ENCODE assay signal across 22 cellular contexts in the genomic region with DNA sequence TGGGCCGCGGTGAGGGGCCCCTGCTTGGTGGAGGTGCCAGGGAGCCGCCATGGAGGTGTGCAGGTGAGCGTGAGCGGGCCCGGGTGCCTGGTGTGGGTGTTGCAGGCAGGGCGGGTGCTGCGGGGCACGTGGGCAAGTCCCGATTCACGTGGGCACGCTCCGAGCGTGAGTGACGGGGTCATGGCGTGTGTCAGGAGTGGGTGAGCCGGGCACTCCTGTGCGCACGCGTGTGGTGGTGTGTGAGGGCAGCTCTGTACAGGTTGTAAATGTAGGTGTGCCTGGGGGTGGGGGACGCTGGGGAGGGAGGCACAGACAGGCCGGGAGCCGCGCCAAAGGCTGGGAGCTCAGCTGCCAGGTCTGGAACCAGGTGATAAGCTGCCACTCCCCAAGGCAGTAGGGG. TPM values are rescaled to one million over a fixed set of nuclear protein-coding genes. Genes with fewer than 3 reads are reported as not detected.
DNase-seq lines count a peak whose midpoint lies in the region; ATAC-seq and TF ChIP-seq lines count a peak whose summit lies in the region.
"Had no signal": no experiment of that assay in that cellular context is flagged by ENCODE, and none has a peak within 500 bp of the region (broad histone marks: within the 10 kb centered on the region; RNA-seq: fewer than 3 reads in every experiment).

No MANE protein-coding gene starts in this region.

- no peak overlapping the region for H3K4me3 ChIP-seq in ascending aorta
- H3K4me3 ChIP-seq in muscle layer of colon (ENCODE audit: low read depth in 1 of 2, low read length in 2 of 2): no peak overlapping the region
- H3K4me3 ChIP-seq in thoracic aorta: no peak overlapping the region
- H3K4me3 ChIP-seq: MG63, ovary, suprapubic skin had no signal

- DNase-seq in ascending aorta (ENCODE audit: low spot score in 2 of 2) (no peak), erythroblast (lab: John Stamatoyannopoulos, UW) (peak; percentile 53 to 62), thoracic aorta (ENCODE audit: low spot score) (no peak), NCI-H510A (lab: John Stamatoyannopoulos, UW) (no peak), mesothelial cell of epicardium (ENCODE audit: low spot score in 2 of 2, unreplicated experiment in 2 of 2) (no peak)
- DNase-seq: activated CD4-positive, alpha-beta memory T cell treated with anti-CD3 and anti-CD28 coated beads, Interleukin-2, amount 10 ng/mL, durations not matched to agents 7 days and 5 days; activated gamma-delta T cell; activated naive CD8-positive, alpha-beta T cell treated with anti-CD3 and anti-CD28 coated beads, Interleukin-2, amount 50 U/mL, for 24 hours; activated T-cell treated with anti-CD3 and anti-CD28 coated beads for 4 hours; AML-193; HCEC 1CT; islet precursor cell; MG63; naive thymus-derived CD4-positive, alpha-beta T cell; NCI-H1436 treated with DMSO at 0.1 percent for 48 hours; NCI-H526 treated with DMSO at 0.1 percent for 48 hours; ovary had no signal

- peak overlapping the region; percentile 42 for H3K9ac ChIP-seq in muscle layer of colon (ENCODE audit: low read length)

- H3K36me3 Mint-ChIP-seq in mesothelial cell of epicardium: no peaks in the 10 kb centered on the region
- H3K36me3 Mint-ChIP-seq: naive thymus-derived CD4-positive, alpha-beta T cell had no signal

- H3K27ac Mint-ChIP-seq in mesothelial cell of epicardium: no peak overlapping the region
- H3K27ac Mint-ChIP-seq: activated CD4-positive, alpha-beta memory T cell treated with anti-CD3 and anti-CD28 coated beads, Interleukin-2, amount 10 ng/mL, durations not matched to agents 7 days and 5 days; activated naive CD8-positive, alpha-beta T cell treated with anti-CD3 and anti-CD28 coated beads, Interleukin-2, amount 50 U/mL, for 24 hours; naive thymus-derived CD4-positive, alpha-beta T cell had no signal

- peaks cover 39% of the 10 kb centered on the region for H3K4me1 Mint-ChIP-seq in mesothelial cell of epicardium
- H3K4me1 Mint-ChIP-seq: activated CD4-positive, alpha-beta memory T cell treated with anti-CD3 and anti-CD28 coated beads, Interleukin-2, amount 10 ng/mL, durations not matched to agents 7 days and 5 days; activated naive CD8-positive, alpha-beta T cell treated with anti-CD3 and anti-CD28 coated beads, Interleukin-2, amount 50 U/mL, for 24 hours; naive thymus-derived CD4-positive, alpha-beta T cell had no signal

- peaks cover 30 to 48% of the 10 kb centered on the region in 2 donors for H3K4me1 ChIP-seq in ascending aorta
- peaks cover 89% of the 10 kb centered on the region for H3K4me1 ChIP-seq in muscle layer of colon (ENCODE audit: insufficient read depth, low read length)
- H3K4me1 ChIP-seq in thoracic aorta (ENCODE audit: control insufficient read depth in 1 of 2, low read depth in 2 of 2): peaks cover 35 to 86% of the 10 kb centered on the region in 2 donors

- no peaks in the 10 kb centered on the region for H3K9me3 ChIP-seq in ascending aorta
- no peaks in the 10 kb centered on the region for H3K9me3 ChIP-seq in muscle layer of colon (ENCODE audit: low read length)
- H3K9me3 ChIP-seq in thoracic aorta: no peaks in the 10 kb centered on the region
- H3K9me3 ChIP-seq: MG63, ovary, suprapubic skin had no signal

- no peak for TF ChIP-seq POLR2A in erythroblast (IDR thresholded peaks at IDR 0.05; ENCODE audit: low read length)

- H3K27me3 ChIP-seq in ascending aorta (no peaks in the 10 kb centered on the region), muscle layer of colon (ENCODE audit: control insufficient read depth in 1 of 2, insufficient read depth in 2 of 2, low read length in 2 of 2) (no peaks in the 10 kb centered on the region), thoracic aorta (replicated peaks; ENCODE audit: insufficient read depth) (no peaks in the 10 kb centered on the region)
- H3K27me3 ChIP-seq: MG63, ovary, suprapubic skin had no signal

- no peaks in the 10 kb centered on the region for H3K9me3 Mint-ChIP-seq in mesothelial cell of epicardium
- H3K9me3 Mint-ChIP-seq: activated CD4-positive, alpha-beta memory T cell treated with anti-CD3 and anti-CD28 coated beads, Interleukin-2, amount 10 ng/mL, durations not matched to agents 7 days and 5 days; activated naive CD8-positive, alpha-beta T cell treated with anti-CD3 and anti-CD28 coated beads, Interleukin-2, amount 50 U/mL, for 24 hours; naive thymus-derived CD4-positive, alpha-beta T cell had no signal

- no peak for TF ChIP-seq CTCF in ascending aorta (IDR thresholded peaks at IDR 0.05)
- TF ChIP-seq CTCF in thoracic aorta (IDR thresholded peaks at IDR 0.05): no peak
- no peak for TF ChIP-seq CTCF in mesothelial cell of epicardium (IDR thresholded peaks at IDR 0.05; ENCODE audit: unreplicated experiment)

- H3K36me3 ChIP-seq in ascending aorta (no peaks in the 10 kb centered on the region), muscle layer of colon (ENCODE audit: insufficient read depth, low read length) (peaks cover 6% of the 10 kb centered on the region), thoracic aorta (no peaks in the 10 kb centered on the region)
- H3K36me3 ChIP-seq: ovary had no signal

- H3K4me3 Mint-ChIP-seq in mesothelial cell of epicardium: no peak overlapping the region
- H3K4me3 Mint-ChIP-seq: activated CD4-positive, alpha-beta memory T cell treated with anti-CD3 and anti-CD28 coated beads, Interleukin-2, amount 10 ng/mL, durations not matched to agents 7 days and 5 days; activated naive CD8-positive, alpha-beta T cell treated with anti-CD3 and anti-CD28 coated beads, Interleukin-2, amount 50 U/mL, for 24 hours; naive thymus-derived CD4-positive, alpha-beta T cell had no signal

- no peaks in the 10 kb centered on the region for H3K27me3 Mint-ChIP-seq in mesothelial cell of epicardium (ENCODE audit: low read depth)
- H3K27me3 Mint-ChIP-seq: activated CD4-positive, alpha-beta memory T cell treated with anti-CD3 and anti-CD28 coated beads, Interleukin-2, amount 10 ng/mL, durations not matched to agents 7 days and 5 days; activated naive CD8-positive, alpha-beta T cell treated with anti-CD3 and anti-CD28 coated beads, Interleukin-2, amount 50 U/mL, for 24 hours; naive thymus-derived CD4-positive, alpha-beta T cell had no signal

- H3K27ac ChIP-seq in ascending aorta (peak overlapping the region; percentile 89 to 90), muscle layer of colon (ENCODE audit: low read depth, low read length) (peak overlapping the region; percentile 81), thoracic aorta (peak overlapping the region; percentile 71 to 94)
- H3K27ac ChIP-seq: ovary, suprapubic skin had no signal

- ATAC-seq in thoracic aorta (ENCODE audit: insufficient number of reproducible peaks, low FRiP score, low read depth): no peak
- no peak for ATAC-seq in GM19395 (IDR thresholded peaks at IDR 0.05; ENCODE audit: unreplicated experiment)
- ATAC-seq: activated CD4-positive, CD25-positive, alpha-beta regulatory T cell treated with anti-CD3 and anti-CD28 coated beads, Interleukin-2, amount 50 U/mL, for 24 hours; activated naive CD8-positive, alpha-beta T cell treated with anti-CD3 and anti-CD28 coated beads, Interleukin-2, amount 50 U/mL, for 24 hours; naive thymus-derived CD4-positive, alpha-beta T cell; Right ventricle myocardium inferior had no signal

- intact Hi-C loops in ascending aorta (cut with DNase I): no loop called here

RNA-seq across cellular contexts. Expression of gene NCS1, which starts 9.4 kb away (rescaled TPM):
- total RNA-seq in ascending aorta (34.7 TPM), thoracic aorta (10 to 100 TPM; 50.8 to 58.3 TPM), mesothelial cell of epicardium (44.7 to 47.1 TPM (median 44.8 TPM) in 3 replicates)

Comparison
In these comparisons a context has a peak if more than half of its experiments do, and no peak if none do; other contexts are left out.
1. DNase-seq: peak in erythroblast (2 of 2); none in ascending aorta (0 of 2), thoracic aorta (single experiment), NCI-H510A (single experiment) and mesothelial cell of epicardium (0 of 2).
2. Peak in every context shown above with its lines, with median percentiles within 50 percentile points of each other: H3K27ac ChIP-seq.